ENCODE assay signal across 23 cellular contexts in genomic region chr16:152141-153128, GRCh38. TPM values are rescaled to one million over a fixed set of nuclear protein-coding genes. Genes with fewer than 3 reads are reported as not detected.
DNase-seq lines count a peak whose midpoint lies in the region; ATAC-seq, FAIRE-seq and TF ChIP-seq lines count a peak whose summit lies in the region.
"Had no signal": no experiment of that assay in that cellular context is flagged by ENCODE, and none has a peak within 500 bp of the region (broad histone marks: within the 10 kb centered on the region; RNA-seq: fewer than 3 reads in every experiment).

TSS of gene HBZ (plus strand) at chr16:152644. CDS start at chr16:152910, 266 bp downstream.

- DNase-seq in activated CD4-positive, alpha-beta T cell treated with anti-CD3 and anti-CD28 coated beads, Interleukin-2, amount 10 ng/mL, durations not matched to agents 24 days and 14 days: no peak
- DNase-seq in activated CD4-positive, alpha-beta T cell treated with anti-CD3 and anti-CD28 coated beads for 48 hours: no peak
- DNase-seq in HTR-8/SVneo (ENCODE audit: insufficient read length, low spot score) (no peak), erythroblast (lab: John Stamatoyannopoulos, UW) (peak; percentile 54 to 70), kidney tubule cell (ENCODE audit: low spot score) (no peak), GM19240 (ENCODE audit: insufficient read length, low spot score) (no peak)
- DNase-seq in stimulated activated effector memory CD8-positive, alpha-beta T cell treated with anti-CD3 and anti-CD28 coated beads, Interleukin-12 subunit alpha, Interleukin-12 subunit beta, amount 100 ng/mL, for 72 hours (ENCODE audit: low spot score in 2 of 2): no peak
- no peak for DNase-seq in activated T-cell treated with anti-CD3 and anti-CD28 coated beads, Interleukin-2, amount 50 U/mL, for 72 hours
- DNase-seq: activated effector memory CD4-positive, alpha-beta T cell treated with anti-CD3 and anti-CD28 coated beads, Interleukin-2, amount 50 U/mL, for 16 hours; amniotic stem cell; central memory CD4-positive, alpha-beta T cell; DND-41; heart left ventricle; NCI-H1105; NCI-H510A treated with DMSO at 0.1 percent for 48 hours; psoas muscle; stimulated activated CD4-positive, alpha-beta T cell treated with anti-CD3 and anti-CD28 coated beads, Interleukin-2, amount 100 ng/mL, for 24 hours; stimulated activated naive CD4-positive, alpha-beta T cell treated with Interleukin-2 at 50 U/mL for 16 hours; T-helper 2 cell; thyroid gland had no signal

- intact Hi-C loops in activated CD4-positive, alpha-beta T cell treated with anti-CD3 and anti-CD28 coated beads, Interleukin-2, amount 10 ng/mL, durations not matched to agents 24 days and 14 days (cut with micrococcal nuclease): no loop called here

- H3K27ac Mint-ChIP-seq in activated CD4-positive, alpha-beta T cell treated with anti-CD3 and anti-CD28 coated beads, Interleukin-2, amount 10 ng/mL, durations not matched to agents 24 days and 14 days: no peak within 1 kb of the TSS
- no peak within 1 kb of the TSS for H3K27ac Mint-ChIP-seq in stimulated activated effector memory CD8-positive, alpha-beta T cell treated with anti-CD3 and anti-CD28 coated beads, Interleukin-12 subunit alpha, Interleukin-12 subunit beta, amount 100 ng/mL, for 72 hours
- H3K27ac Mint-ChIP-seq in activated T-cell treated with anti-CD3 and anti-CD28 coated beads, Interleukin-2, amount 50 U/mL, for 72 hours: no peak within 1 kb of the TSS

- H3K9me3 Mint-ChIP-seq in activated CD4-positive, alpha-beta T cell treated with anti-CD3 and anti-CD28 coated beads, Interleukin-2, amount 10 ng/mL, durations not matched to agents 24 days and 14 days: no peaks in the 10 kb centered on the region
- H3K9me3 Mint-ChIP-seq in stimulated activated effector memory CD8-positive, alpha-beta T cell treated with anti-CD3 and anti-CD28 coated beads, Interleukin-12 subunit alpha, Interleukin-12 subunit beta, amount 100 ng/mL, for 72 hours: no peaks in the 10 kb centered on the region
- no peaks in the 10 kb centered on the region for H3K9me3 Mint-ChIP-seq in activated T-cell treated with anti-CD3 and anti-CD28 coated beads, Interleukin-2, amount 50 U/mL, for 72 hours

- peaks cover 2% of the 10 kb centered on the region for H3K36me3 Mint-ChIP-seq in activated CD4-positive, alpha-beta T cell treated with anti-CD3 and anti-CD28 coated beads, Interleukin-2, amount 10 ng/mL, durations not matched to agents 24 days and 14 days (ENCODE audit: low read depth)
- H3K36me3 Mint-ChIP-seq in stimulated activated effector memory CD8-positive, alpha-beta T cell treated with anti-CD3 and anti-CD28 coated beads, Interleukin-12 subunit alpha, Interleukin-12 subunit beta, amount 100 ng/mL, for 72 hours: no peaks in the 10 kb centered on the region
- H3K36me3 Mint-ChIP-seq in activated T-cell treated with anti-CD3 and anti-CD28 coated beads, Interleukin-2, amount 50 U/mL, for 72 hours (ENCODE audit: insufficient read depth in 2 of 2): no peaks in the 10 kb centered on the region

- H3K4me1 Mint-ChIP-seq in activated CD4-positive, alpha-beta T cell treated with anti-CD3 and anti-CD28 coated beads, Interleukin-2, amount 10 ng/mL, durations not matched to agents 24 days and 14 days: peaks cover 6% of the 10 kb centered on the region
- H3K4me1 Mint-ChIP-seq in stimulated activated effector memory CD8-positive, alpha-beta T cell treated with anti-CD3 and anti-CD28 coated beads, Interleukin-12 subunit alpha, Interleukin-12 subunit beta, amount 100 ng/mL, for 72 hours: peaks cover 8% of the 10 kb centered on the region
- peaks cover 6% of the 10 kb centered on the region for H3K4me1 Mint-ChIP-seq in activated T-cell treated with anti-CD3 and anti-CD28 coated beads, Interleukin-2, amount 50 U/mL, for 72 hours (ENCODE audit: low read depth)

- peak; percentile 62 for FAIRE-seq in HTR-8/SVneo (lab: Jason Lieb, UNC)
- FAIRE-seq: RCC 7860 had no signal

- no peak for TF ChIP-seq POLR2A in erythroblast (IDR thresholded peaks at IDR 0.05; ENCODE audit: low read length)

- ATAC-seq in stimulated activated effector memory CD8-positive, alpha-beta T cell treated with anti-CD3 and anti-CD28 coated beads, Interleukin-12 subunit alpha, Interleukin-12 subunit beta, amount 100 ng/mL, for 72 hours: no peak
- no peak for ATAC-seq in activated T-cell treated with anti-CD3 and anti-CD28 coated beads, Interleukin-2, amount 50 U/mL, for 72 hours (replicated peaks in 1 of 2)

- peaks cover 38% of the 10 kb centered on the region for H3K27me3 Mint-ChIP-seq in activated CD4-positive, alpha-beta T cell treated with anti-CD3 and anti-CD28 coated beads, Interleukin-2, amount 10 ng/mL, durations not matched to agents 24 days and 14 days
- peaks cover 33% of the 10 kb centered on the region for H3K27me3 Mint-ChIP-seq in activated T-cell treated with anti-CD3 and anti-CD28 coated beads, Interleukin-2, amount 50 U/mL, for 72 hours (ENCODE audit: low read depth)

- peak within 1 kb of the TSS; percentile 55 for H3K4me3 Mint-ChIP-seq in activated CD4-positive, alpha-beta T cell treated with anti-CD3 and anti-CD28 coated beads, Interleukin-2, amount 10 ng/mL, durations not matched to agents 24 days and 14 days
- H3K4me3 Mint-ChIP-seq in stimulated activated effector memory CD8-positive, alpha-beta T cell treated with anti-CD3 and anti-CD28 coated beads, Interleukin-12 subunit alpha, Interleukin-12 subunit beta, amount 100 ng/mL, for 72 hours: peak within 1 kb of the TSS; percentile 30
- H3K4me3 Mint-ChIP-seq in activated T-cell treated with anti-CD3 and anti-CD28 coated beads, Interleukin-2, amount 50 U/mL, for 72 hours: peak within 1 kb of the TSS in 1 of 2 donors; percentile 54

RNA-seq across cellular contexts. Expression of gene HBZ, which starts in this region (rescaled TPM):
- total RNA-seq in activated CD4-positive, alpha-beta T cell treated with anti-CD3 and anti-CD28 coated beads, Interleukin-2, amount 10 ng/mL, durations not matched to agents 24 days and 14 days: not detected in 2 replicates
- total RNA-seq in activated T-cell treated with anti-CD3 and anti-CD28 coated beads, Interleukin-2, amount 50 U/mL, for 72 hours: not detected
- total RNA-seq: dermis microvascular lymphatic vessel endothelial cell, heart left ventricle, mononuclear cell, psoas muscle, thyroid gland had no signal

Comparison
In these comparisons a context has a peak if more than half of its experiments do, and no peak if none do; other contexts are left out.
1. DNase-seq: peak in erythroblast (2 of 2); none in activated CD4-positive, alpha-beta T cell treated with anti-CD3 and anti-CD28 coated beads, Interleukin-2, amount 10 ng/mL, durations not matched to agents 24 days and 14 days (single experiment), activated CD4-positive, alpha-beta T cell treated with anti-CD3 and anti-CD28 coated beads for 48 hours (single experiment), HTR-8/SVneo (single experiment), stimulated activated effector memory CD8-positive, alpha-beta T cell treated with anti-CD3 and anti-CD28 coated beads, Interleukin-12 subunit alpha, Interleukin-12 subunit beta, amount 100 ng/mL, for 72 hours (0 of 2), kidney tubule cell (single experiment), activated T-cell treated with anti-CD3 and anti-CD28 coated beads, Interleukin-2, amount 50 U/mL, for 72 hours (0 of 2) and GM19240 (single experiment).